In the genomic region with DNA sequence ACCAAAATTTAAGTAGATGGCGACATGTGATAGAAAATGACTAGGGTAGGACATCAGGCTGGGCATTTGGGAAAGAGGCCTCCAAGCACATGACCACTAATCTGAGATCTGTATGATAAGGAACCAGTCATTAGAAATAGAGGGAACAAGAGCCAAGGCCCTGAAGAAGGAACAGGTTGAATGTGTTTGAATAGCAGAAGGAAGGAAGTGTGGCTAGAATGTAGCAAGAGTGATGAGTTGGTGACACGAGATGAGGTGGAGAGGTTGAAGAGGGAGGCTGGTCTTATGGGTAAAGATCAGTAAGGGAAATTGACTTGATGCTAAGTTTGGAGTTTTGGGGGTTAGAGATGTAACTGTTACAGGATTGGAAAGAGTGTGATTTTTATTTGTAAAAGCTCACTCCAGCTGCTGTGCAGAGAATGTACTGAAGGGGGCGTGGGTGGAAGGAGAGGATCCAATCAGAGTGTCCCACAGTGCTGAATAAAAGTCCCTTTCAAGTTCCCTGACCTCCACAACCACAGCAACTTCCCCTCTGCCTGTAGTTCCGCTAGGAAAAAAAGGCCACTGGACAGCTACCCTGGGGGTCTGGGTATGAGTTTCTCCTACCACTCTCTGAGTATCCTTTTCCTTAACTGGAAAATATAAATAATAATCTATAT, we compare ENCODE assay signal across 13 cellular contexts.
DNase-seq lines count a peak whose midpoint lies in the region; ATAC-seq, FAIRE-seq and TF ChIP-seq lines count a peak whose summit lies in the region.
"Had no signal": no experiment of that assay in that cellular context is flagged by ENCODE, and none has a peak within 500 bp of the region (broad histone marks: within the 10 kb centered on the region; RNA-seq: fewer than 3 reads in every experiment).

No MANE protein-coding gene starts in this region.

- TF ChIP-seq POLR2A in H1 (IDR thresholded peaks at IDR 0.05; ENCODE audit: control extremely low read depth in 1 of 2, low read depth in 2 of 2, low read length in 2 of 2) = no peak

- no peak overlapping the region for H2BK12ac ChIP-seq in H1 (ENCODE audit: low read depth, low read length)

- ATAC-seq in HG02938 (IDR thresholded peaks at IDR 0.05; ENCODE audit: unreplicated experiment) (no peak), HG02759 (IDR thresholded peaks at IDR 0.05; ENCODE audit: unreplicated experiment) (no peak), HG03025 (IDR thresholded peaks at IDR 0.05; ENCODE audit: low FRiP score, unreplicated experiment) (no peak)
- ATAC-seq: left lung had no signal

- TF ChIP-seq CTCF in 22Rv1 (IDR thresholded peaks at IDR 0.05) (peak; percentile 49), LNCaP clone FGC (IDR thresholded peaks at IDR 0.05; ENCODE audit: control insufficient read depth, extremely low read depth, insufficient read depth) (peak; percentile 30; the same call in 1 of the 2 replicates), H1 (IDR thresholded peaks at IDR 0.05; ENCODE audit: control extremely low read depth in 1 of 3, insufficient read depth in 1 of 3, low read depth in 1 of 3, low read length in 3 of 3) (peak; percentile 44 to 67 (median 60))

- no peak overlapping the region for H4K91ac ChIP-seq in H1 (replicated peaks; ENCODE audit: insufficient read length, low read length)

- POLR2A ChIA-PET in H1 (lab: Charles Lee; ENCODE audit: partially characterized antibody) = interaction anchor here (0.6 kb wide), 1 partner anchor 11 kb away, joined by 3 read pairs; no protein-coding TSS in a partner anchor

- H3K27ac ChIP-seq in 22Rv1 = no peak overlapping the region
- no peak overlapping the region for H3K27ac ChIP-seq in H1 (ENCODE audit: low read depth, low read length)
- H3K27ac ChIP-seq: left lung had no signal

- H3K23ac ChIP-seq in H1 (ENCODE audit: insufficient read length) = no peak overlapping the region

- H3K18ac ChIP-seq in H1 (ENCODE audit: extremely low read depth, low read length) = no peak overlapping the region

- no peak overlapping the region for H4K5ac ChIP-seq in H1 (ENCODE audit: insufficient read length, low read depth, low read length)

- H2BK20ac ChIP-seq in H1 (ENCODE audit: low read length) = no peak overlapping the region

- peaks cover 0 to 4% of the 10 kb centered on the region in 2 experiments for H4K20me1 ChIP-seq in H1 (replicated peaks in 1 of 2; ENCODE audit: control insufficient read depth in 1 of 2, insufficient read depth in 2 of 2, low read length in 2 of 2)

- no peak overlapping the region for H3K4ac ChIP-seq in H1 (replicated peaks; ENCODE audit: insufficient read length, low read depth, low read length)

- no peaks in the 10 kb centered on the region for H3K9me3 ChIP-seq in H1 (ENCODE audit: insufficient read depth in 2 of 2, low read depth in 1 of 2, low read length in 1 of 2)
- H3K9me3 ChIP-seq: left lung had no signal

- no peak overlapping the region for H3K9ac ChIP-seq in H1 (replicated peaks in 1 of 4; ENCODE audit: extremely low read depth in 1 of 4, low read depth in 3 of 4, low read length in 3 of 4)

- no peak for TF ChIP-seq EP300 in H1 (IDR thresholded peaks at IDR 0.05; ENCODE audit: borderline replicate concordance in 1 of 2, low read depth in 2 of 2, low read length in 2 of 2)

- H2BK15ac ChIP-seq in H1 (ENCODE audit: low read length) = peak overlapping the region; percentile 16; the same call in 1 of the 2 replicates

- H3K56ac ChIP-seq in H1 (replicated peaks; ENCODE audit: insufficient read length, low read depth, low read length) = no peak overlapping the region

- H3K79me2 ChIP-seq in H1 (ENCODE audit: control insufficient read depth in 1 of 2, insufficient read depth in 2 of 2, low read length in 2 of 2) = peaks cover 0 to 9% of the 10 kb centered on the region in 2 experiments; a peak in 2 of 4 replicates

- no peak overlapping the region for H4K8ac ChIP-seq in H1 (ENCODE audit: extremely low read depth, insufficient read depth, low read length)

- H3K4me2 ChIP-seq in H1 (ENCODE audit: insufficient read depth in 1 of 2, low read depth in 2 of 2, low read length in 2 of 2) = no peak overlapping the region

- peaks cover 2 to 20% (median 19%) of the 10 kb centered on the region in 4 experiments for H3K27me3 ChIP-seq in H1 (replicated peaks in 1 of 4; ENCODE audit: control insufficient read depth in 3 of 4, extremely low read depth in 1 of 4, insufficient read depth in 3 of 4, low read length in 3 of 4)

- H3K36me3 ChIP-seq in H1 (ENCODE audit: control insufficient read depth in 2 of 4, insufficient read depth in 4 of 4, low read length in 3 of 4) = no peaks in the 10 kb centered on the region
- H3K36me3 ChIP-seq: left lung had no signal

- peaks cover 2% of the 10 kb centered on the region; the same call in 1 of the 2 replicates for H3K79me1 ChIP-seq in H1 (ENCODE audit: low read depth, low read length)

- H3K4me1 ChIP-seq in H1 (replicated peaks in 1 of 4; ENCODE audit: control insufficient read depth in 3 of 4, insufficient read depth in 4 of 4, low read length in 3 of 4) = peaks cover 8 to 11% (median 10%) of the 10 kb centered on the region in 4 experiments; a peak in 6 of 7 replicates

- FAIRE-seq in H1 (lab: Jason Lieb, UNC) = peak; percentile 76
- FAIRE-seq: G401.6 had no signal

- no peak overlapping the region for H2AK5ac ChIP-seq in H1 (ENCODE audit: low read depth, low read length)

- CTCF ChIA-PET in H1 (lab: Charles Lee; ENCODE audit: partially characterized antibody) = interaction anchor here (0.6 to 4.8 kb wide), 26 partner anchors 9 to 296 kb away, joined by 3 to 42 read pairs (median 4); a partner anchor contains a TSS

- H3K23me2 ChIP-seq in H1 (ENCODE audit: low read depth, low read length) = peaks cover 12% of the 10 kb centered on the region

- DNase-seq in EL = peak; percentile 27
- no peak for DNase-seq in LNCaP clone FGC (ENCODE audit: low read depth)
- peak in 1 of 2 experiments; percentile 84 for DNase-seq in H1 (ENCODE audit: low read depth in 1 of 2, low spot score in 2 of 2)
- no peak for DNase-seq in mesenteric fat pad (ENCODE audit: low spot score)
- DNase-seq: activated CD4-positive, alpha-beta T cell treated with anti-CD3 and anti-CD28 coated beads, Interleukin-2, amount 10 ng/mL, durations not matched to agents 24 days and 14 days; left lung; NCI-H2081 treated with DMSO at 0.1 percent for 48 hours; stimulated activated CD4-positive, alpha-beta T cell treated with anti-CD3 and anti-CD28 coated beads, Interleukin-2, amount 100 ng/mL, for 24 hours had no signal

- H3K4me3 ChIP-seq in LNCaP clone FGC (ENCODE audit: low read depth, low read length) = no peak overlapping the region
- no peak overlapping the region for H3K4me3 ChIP-seq in H1 (ENCODE audit: extremely low read depth in 1 of 4, insufficient read depth in 2 of 4, low read depth in 3 of 4, low read length in 4 of 4)
- H3K4me3 ChIP-seq: left lung had no signal

- H2BK5ac ChIP-seq in H1 (ENCODE audit: low read depth, low read length) = no peak overlapping the region

- TF ChIP-seq RAD21 in H1 (IDR thresholded peaks at IDR 0.05 in 1 of 2, conservative IDR thresholded peaks at IDR 0.05 in 1 of 2; ENCODE audit: low read depth in 2 of 2, low read length in 2 of 2) = peak; percentile 51 to 59

- H2BK120ac ChIP-seq in H1 (replicated peaks; ENCODE audit: low read depth, low read length) = no peak overlapping the region

- no peak overlapping the region for H3K14ac ChIP-seq in H1 (ENCODE audit: insufficient read length)

- WGBS in H1 (ENCODE audit: extremely low coverage in 1 of 2, insufficient coverage in 1 of 2, insufficient read length in 1 of 2, insufficient replicate concordance in 2 of 2, low coverage in 1 of 2, low lambda C conversion rate in 2 of 2, missing lambda C conversion rate in 1 of 2), 2 experiments = 50% methylated on average over 4 of the region's 4 CpGs; no CpG with 5 or more reads in 1 of the 2 experiments

- no peak overlapping the region for H2AFZ ChIP-seq in H1 (ENCODE audit: low read length)

TF ChIP-seq in H1, 55 proteins besides CTCF, POLR2A, EP300 and RAD21:
- TF ChIP-seq EZH2 (IDR thresholded peaks at IDR 0.05; ENCODE audit: low read depth, low read length, severe bottlenecking) = no peak
- TF ChIP-seq SIN3A (conservative IDR thresholded peaks at IDR 0.05 in 1 of 2, IDR thresholded peaks at IDR 0.05 in 1 of 2; ENCODE audit: low read depth in 1 of 2, low read length in 2 of 2) = no peak
- no peak for TF ChIP-seq SRF (IDR thresholded peaks at IDR 0.05; ENCODE audit: low read depth, low read length)
- no peak for TF ChIP-seq RXRA (IDR thresholded peaks at IDR 0.05; ENCODE audit: insufficient read depth, low read depth, low read length)
- TF ChIP-seq TEAD4 (IDR thresholded peaks at IDR 0.05; ENCODE audit: low read depth, low read length) = 0 out of 2 replicates have a peak, but pooled peaks have one; percentile 27
